In genomic region chr16:55389426-55390073, GRCh38 we compare ENCODE assay signal across 20 cellular contexts.
DNase-seq lines count a peak whose midpoint lies in the region; ATAC-seq and TF ChIP-seq lines count a peak whose summit lies in the region.
"Had no signal": no experiment of that assay in that cellular context is flagged by ENCODE, and none has a peak within 500 bp of the region (broad histone marks: within the 10 kb centered on the region; RNA-seq: fewer than 3 reads in every experiment).

No MANE protein-coding gene starts in this region.

- no peak overlapping the region for H2AFZ ChIP-seq in GM23248

- no peak overlapping the region for H3K9ac ChIP-seq in GM23248

- in situ Hi-C loops in GM23248 (cut with MboI), result no loop called here

- H4K20me1 ChIP-seq in GM23248 (ENCODE audit: insufficient read depth), result no peaks in the 10 kb centered on the region

- H3F3A ChIP-seq in GM23248 (ENCODE audit: insufficient read depth), result no peaks in the 10 kb centered on the region

- intact Hi-C loops in heart right ventricle (cut with DNase I), result loop anchor here in 2 of 10 donors (1.0 to 5.0 kb wide), 2 partner anchors 117 to 1612 kb away; no protein-coding TSS in a partner anchor
- intact Hi-C loops in esophagus squamous epithelium (cut with DNase I), result no loop called here

- no peaks in the 10 kb centered on the region for H3K9me3 ChIP-seq in heart right ventricle
- H3K9me3 ChIP-seq in GM23248 (ENCODE audit: low read depth), result no peaks in the 10 kb centered on the region
- no peaks in the 10 kb centered on the region for H3K9me3 ChIP-seq in esophagus squamous epithelium
- H3K9me3 ChIP-seq: A549, BE2C, breast epithelium, tibial artery had no signal

- H3K79me2 ChIP-seq in GM23248 (ENCODE audit: insufficient read depth), result no peaks in the 10 kb centered on the region

- peak in 8 of 14 donors; percentile 5 to 70 (median 20) for DNase-seq in C1 segment of cervical spinal cord (lab: John Stamatoyannopoulos, UW)
- DNase-seq in NCI-H2029 treated with DMSO at 0.1 percent for 48 hours (lab: John Stamatoyannopoulos, UW), result peak; percentile 69
- DNase-seq in heart right ventricle, result peak; percentile 49 to 56
- peak; percentile 29 for DNase-seq in pons (ENCODE audit: low spot score)
- no peak for DNase-seq in GM23248
- no peak for DNase-seq in esophagus squamous epithelium (lab: John Stamatoyannopoulos, UW)
- no peak for DNase-seq in RKO (ENCODE audit: low spot score)
- DNase-seq in stimulated activated CD4-positive, alpha-beta T cell treated with anti-CD3 and anti-CD28 coated beads, Interleukin-15, amount 100 ng/mL, for 24 hours, result no peak
- DNase-seq: activated CD4-positive, alpha-beta memory T cell treated with anti-CD3 and anti-CD28 coated beads, Interleukin-2, amount 10 ng/mL, durations not matched to agents 7 days and 5 days; activated naive CD4-positive, alpha-beta T cell; activated T-cell treated with anti-CD3 and anti-CD28 coated beads, Interleukin-2, amount 50 U/mL, for 1 hour; BE2C; H9; NCI-H1694; NCI-H82; stimulated activated CD4-positive, alpha-beta T cell treated with anti-CD3 and anti-CD28 coated beads, Interleukin-4, amount 100 ng/mL, for 4 hours; stimulated activated naive CD8-positive, alpha-beta T cell treated with anti-CD3 and anti-CD28 coated beads, Interleukin-15, Interleukin-2, amounts not matched to agents 100 U/mL and 50 U/mL, for 24 hours; tibial artery had no signal

- H3K4me2 ChIP-seq in GM23248 (ENCODE audit: unreplicated experiment), result no peak overlapping the region
- H3K4me2 ChIP-seq: A549 had no signal

- peak overlapping the region; percentile 31 to 94 (median 78) for H3K27ac ChIP-seq in heart right ventricle
- no peak overlapping the region for H3K27ac ChIP-seq in GM23248
- H3K27ac ChIP-seq in esophagus squamous epithelium, result no peak overlapping the region
- H3K27ac ChIP-seq: A549, breast epithelium, tibial artery had no signal

- peak; percentile 52 to 87 (median 67) for ATAC-seq in heart right ventricle
- ATAC-seq: A549; stimulated activated naive CD8-positive, alpha-beta T cell treated with anti-CD3 and anti-CD28 coated beads, Interleukin-15, Interleukin-2, amounts not matched to agents 100 U/mL and 50 U/mL, for 24 hours had no signal

- 58 to 59% methylated on average over 9 of the region's 9 CpGs for WGBS in heart right ventricle, 2 donors
- 38 to 39% methylated on average over 9 of the region's 9 CpGs for WGBS in GM23248 (ENCODE audit: low coverage in 1 of 2, low lambda C conversion rate in 2 of 2, missing lambda C conversion rate in 2 of 2), 2 experiments
- WGBS in esophagus squamous epithelium, 2 donors, result 72 to 78% methylated on average over 6 of the region's 9 CpGs

- H3K4me3 ChIP-seq in heart right ventricle (peak overlapping the region in 2 of 10 donors; percentile 11 to 23), GM23248 (no peak overlapping the region), esophagus squamous epithelium (no peak overlapping the region)
- H3K4me3 ChIP-seq: A549, breast epithelium, tibial artery had no signal

- TF ChIP-seq CTCF in heart right ventricle (IDR thresholded peaks at IDR 0.05), result no peak
- TF ChIP-seq CTCF in esophagus squamous epithelium (IDR thresholded peaks at IDR 0.05), result no peak

- H3K27me3 ChIP-seq in heart right ventricle (no peaks in the 10 kb centered on the region), GM23248 (replicated peaks; ENCODE audit: insufficient read depth) (no peaks in the 10 kb centered on the region; the same call in 1 of the 2 replicates), esophagus squamous epithelium (peaks cover 0 to 5% (median 0%) of the 10 kb centered on the region in 4 donors)
- H3K27me3 ChIP-seq: breast epithelium, tibial artery had no signal

- TF ChIP-seq POLR2A in esophagus squamous epithelium (IDR thresholded peaks at IDR 0.05), result no peak

- H3K9me2 ChIP-seq in GM23248 (ENCODE audit: insufficient read depth), result no peaks in the 10 kb centered on the region

- H3K36me3 ChIP-seq in heart right ventricle (no peaks in the 10 kb centered on the region), GM23248 (ENCODE audit: low read depth) (no peaks in the 10 kb centered on the region), esophagus squamous epithelium (no peaks in the 10 kb centered on the region)
- H3K36me3 ChIP-seq: BE2C, breast epithelium, tibial artery had no signal

- H3K4me1 ChIP-seq in heart right ventricle (peaks cover 0 to 58% (median 14%) of the 10 kb centered on the region in 9 donors), GM23248 (ENCODE audit: insufficient read depth) (no peaks in the 10 kb centered on the region), esophagus squamous epithelium (peaks cover 0 to 16% (median 0%) of the 10 kb centered on the region in 3 donors)
- H3K4me1 ChIP-seq: A549, BE2C, breast epithelium had no signal

Comparison
In these comparisons a context has a peak if more than half of its experiments do, and no peak if none do; other contexts are left out.
1. DNase-seq: peak in C1 segment of cervical spinal cord (8 of 14), NCI-H2029 treated with DMSO at 0.1 percent for 48 hours (single experiment), heart right ventricle (2 of 2) and pons (single experiment); none in GM23248 (single experiment), esophagus squamous epithelium (single experiment), RKO (single experiment) and stimulated activated CD4-positive, alpha-beta T cell treated with anti-CD3 and anti-CD28 coated beads, Interleukin-15, amount 100 ng/mL, for 24 hours (single experiment).
2. H3K27ac ChIP-seq: peak in heart right ventricle (10 of 10); none in GM23248 (single experiment) and esophagus squamous epithelium (0 of 4).